In the genomic region with DNA sequence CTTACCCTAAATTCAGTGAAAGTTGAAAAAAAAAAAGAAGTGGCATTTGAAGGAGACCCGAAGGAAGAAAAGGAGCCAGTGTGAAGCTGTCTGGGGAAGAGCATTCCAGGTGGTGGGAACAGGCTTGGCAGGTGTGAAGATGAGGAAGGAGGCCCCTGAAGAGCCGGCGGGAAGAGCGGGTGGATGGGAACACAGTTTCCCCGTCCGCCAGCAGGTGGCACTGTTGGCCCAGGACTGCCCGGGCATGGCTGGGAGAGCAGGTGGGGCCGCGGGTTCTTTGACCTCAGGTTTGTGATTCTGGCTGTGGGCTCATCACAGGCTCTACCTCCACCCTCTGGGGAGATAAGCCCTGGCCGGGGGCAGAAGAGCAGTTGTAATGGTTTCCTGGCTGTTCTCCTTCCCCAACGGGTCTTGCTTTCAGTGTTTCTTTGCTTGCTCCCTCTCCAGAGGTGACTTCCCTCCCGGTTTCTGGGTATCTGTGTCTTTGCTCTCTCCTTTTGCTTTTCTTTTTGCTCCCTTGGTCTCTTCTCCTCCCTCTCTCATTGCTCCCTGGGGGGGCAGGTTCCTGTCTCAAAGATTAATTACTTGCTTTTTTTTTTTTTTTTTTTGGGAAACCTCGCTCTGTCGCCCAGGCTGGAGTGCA, we compare ENCODE assay signal across 1 cellular context.
A peak's percentile ranks its signal among the peaks of the same experiment; 100 is the strongest.
TF ChIP-seq lines count a peak whose summit lies in the region.

No MANE protein-coding gene starts in this region.

TF ChIP-seq in HepG2, 621 proteins besides CTCF, POLR2A, EP300 and RAD21 (continued from another document):
- TF ChIP-seq KDM4B (CRISPR knock-in tag; IDR thresholded peaks at IDR 0.05): no peak
- TF ChIP-seq MIER2 (CRISPR knock-in tag; IDR thresholded peaks at IDR 0.05): no peak
- no peak for TF ChIP-seq MXI1 (IDR thresholded peaks at IDR 0.05; ENCODE audit: borderline replicate concordance, low read depth, low read length)
- no peak for TF ChIP-seq ZNF567 (CRISPR knock-in tag; IDR thresholded peaks at IDR 0.05; ENCODE audit: borderline replicate concordance)
- no peak for TF ChIP-seq FOXK2 (IDR thresholded peaks at IDR 0.05)
- no peak for TF ChIP-seq NFKB2 (CRISPR knock-in tag; IDR thresholded peaks at IDR 0.05; ENCODE audit: borderline replicate concordance)
- TF ChIP-seq THYN1 (CRISPR knock-in tag; IDR thresholded peaks at IDR 0.05; ENCODE audit: borderline replicate concordance, low read depth): no peak
- TF ChIP-seq AGO1 (IDR thresholded peaks at IDR 0.05; ENCODE audit: low read depth, low read length, poor library complexity, severe bottlenecking): peak; percentile 31
- TF ChIP-seq KDM2A (CRISPR knock-in tag; IDR thresholded peaks at IDR 0.05; ENCODE audit: borderline replicate concordance, low read depth): peak; percentile 52; the same call in 1 of the 2 replicates
